Comparison of ENCODE assay signal across 8 cellular contexts in genomic region chr20:64256282-64256947, GRCh38. TPM values are rescaled to one million over a fixed set of nuclear protein-coding genes. Genes with fewer than 3 reads are reported as not detected.
A peak's percentile ranks its signal among the peaks of the same experiment; 100 is the strongest.
DNase-seq lines count a peak whose midpoint lies in the region; ATAC-seq and TF ChIP-seq lines count a peak whose summit lies in the region.

No MANE protein-coding gene starts in this region.

- ATAC-seq in GM19463 (IDR thresholded peaks at IDR 0.05; ENCODE audit: unreplicated experiment) (no peak), HG02623 (IDR thresholded peaks at IDR 0.05; ENCODE audit: unreplicated experiment) (no peak)

- no peak for TF ChIP-seq EP300 in ovary (IDR thresholded peaks at IDR 0.05)

- peak overlapping the region; percentile 97 for H3K27ac Mint-ChIP-seq in Calu3 (ENCODE audit: unreplicated experiment)

- peak overlapping the region; percentile 94 for H3K4me2 ChIP-seq in PC-9

- H2AFZ ChIP-seq in PC-9: peak overlapping the region; percentile 82

- H3F3A ChIP-seq in PC-9 (ENCODE audit: insufficient read depth, low read depth): no peaks in the 10 kb centered on the region

- TF ChIP-seq CTCF in Calu3 (IDR thresholded peaks at IDR 0.05; ENCODE audit: unreplicated experiment) (no peak), PC-9 (conservative IDR thresholded peaks at IDR 0.05) (no peak), epithelial cell of proximal tubule (conservative IDR thresholded peaks at IDR 0.05; ENCODE audit: low read depth, low read length) (no peak), ovary (IDR thresholded peaks at IDR 0.05) (no peak)

- no peak for TF ChIP-seq POLR2A in ovary (IDR thresholded peaks at IDR 0.05)

- peaks cover 7% of the 10 kb centered on the region; the same call in 1 of the 2 replicates for H4K20me1 ChIP-seq in PC-9 (ENCODE audit: insufficient read depth)

- H3K4me3 ChIP-seq in PC-9: peak overlapping the region; percentile 77
- H3K4me3 ChIP-seq in epithelial cell of proximal tubule (ENCODE audit: low read depth, low read length): peak overlapping the region; percentile 89
- H3K4me3 ChIP-seq in ovary: peak overlapping the region; percentile 97

- CTCF ChIA-PET in Calu3 (lab: Charles Lee): interaction anchor here (0.6 to 1.6 kb wide), 2 partner anchors 32 to 139 kb away, joined by 3 to 4 read pairs; no protein-coding TSS in a partner anchor
- CTCF ChIA-PET in PC-9 (lab: Charles Lee): interaction anchor here (0.6 kb wide), 1 partner anchor 181 kb away, joined by 4 read pairs; no protein-coding TSS in a partner anchor

- no peaks in the 10 kb centered on the region for H3K36me3 ChIP-seq in PC-9 (ENCODE audit: low read depth)
- H3K36me3 ChIP-seq in ovary: no peaks in the 10 kb centered on the region

- H3K27ac ChIP-seq in PC-9 (0 out of 2 replicates have a peak overlapping the region, but pooled peaks have one; percentile 3), ovary (peak overlapping the region in 1 of 2 donors; percentile 23)

- peaks cover 31% of the 10 kb centered on the region for H3K79me2 ChIP-seq in PC-9 (ENCODE audit: low read depth)

- no peaks in the 10 kb centered on the region for H3K9me2 ChIP-seq in PC-9 (ENCODE audit: insufficient read depth)

- H3K27me3 Mint-ChIP-seq in Calu3 (ENCODE audit: unreplicated experiment): peaks cover 21% of the 10 kb centered on the region

- DNase-seq in Calu3 (no peak), PC-9 (no peak), epithelial cell of proximal tubule (ENCODE audit: low read depth) (no peak), ovary (peak in 1 of 5 donors; percentile 11), KG1 (lab: John Stamatoyannopoulos, UW) (no peak), cerebellum (ENCODE audit: low spot score) (no peak)

- WGBS in ovary, 3 donors: 31 to 36% (median 35%) methylated on average over 16 of the region's 16 CpGs

- H3K9me3 ChIP-seq in PC-9 (ENCODE audit: insufficient read depth, low read depth) (no peaks in the 10 kb centered on the region), ovary (no peaks in the 10 kb centered on the region)

- H3K9me3 Mint-ChIP-seq in Calu3 (ENCODE audit: low read depth, unreplicated experiment): peaks cover 2% of the 10 kb centered on the region

- H3K4me3 Mint-ChIP-seq in Calu3 (ENCODE audit: low read depth, unreplicated experiment): peak overlapping the region; percentile 99

- intact Hi-C loops in Calu3 (cut with micrococcal nuclease; ENCODE audit: unreplicated experiment) (loop anchor here (2.0 to 5.0 kb wide), 2 partner anchors 68 to 124 kb away; no protein-coding TSS in a partner anchor), PC-9 (cut with micrococcal nuclease; ENCODE audit: unreplicated experiment) (no loop called here), ovary (cut with DNase I) (no loop called here)

- POLR2A ChIA-PET in PC-9 (lab: Charles Lee; ENCODE audit: unreplicated experiment): interaction anchor here (0.7 to 1.2 kb wide), 2 partner anchors 24 to 94 kb away, joined by 4 to 11 read pairs; no protein-coding TSS in a partner anchor

- BruUV-seq in Calu3 (replicated peaks; lab: Mats Ljungman, UMichigan): TSS peak; percentile 36
- TSS peak; percentile 49 for BruUV-seq in PC-9 (replicated peaks; lab: Mats Ljungman, UMichigan)

- peaks cover 15% of the 10 kb centered on the region for H3K4me1 ChIP-seq in PC-9 (replicated peaks; ENCODE audit: insufficient read depth)
- H3K4me1 ChIP-seq in ovary (ENCODE audit: insufficient read depth): peaks cover 23% of the 10 kb centered on the region

- H3K4me1 Mint-ChIP-seq in Calu3 (ENCODE audit: low read depth, unreplicated experiment): peaks cover 32% of the 10 kb centered on the region

- H3K27me3 ChIP-seq in PC-9 (ENCODE audit: insufficient read depth, low read depth): peaks cover 15% of the 10 kb centered on the region
- no peaks in the 10 kb centered on the region for H3K27me3 ChIP-seq in ovary

- peaks cover 30% of the 10 kb centered on the region for H3K36me3 Mint-ChIP-seq in Calu3 (ENCODE audit: insufficient read depth, unreplicated experiment)

RNA-seq across cellular contexts. Expression of gene PCMTD2, which starts 0.9 kb away (rescaled TPM):
- total RNA-seq in Calu3 (2022) (61.2 and 62.2 TPM in 2 replicates), PC-9 (2021) (80.1 and 86.5 TPM in 2 replicates), epithelial cell of proximal tubule (15.9 and 44.7 TPM in 2 replicates), ovary (10 to 100 TPM; 32.0 to 96.3 (median 79.0) TPM), cerebellum (93.7 TPM)
- 10 to 100 TPM; 58.8 to 66.0 TPM for polyA plus RNA-seq in ovary
